Comparison of ENCODE assay signal across 22 cellular contexts in genomic region chr1:17957588-17958267, GRCh38.
DNase-seq lines count a peak whose midpoint lies in the region; ATAC-seq, FAIRE-seq and TF ChIP-seq lines count a peak whose summit lies in the region.
"Had no signal": no experiment of that assay in that cellular context is flagged by ENCODE, and none has a peak within 500 bp of the region (broad histone marks: within the 10 kb centered on the region; RNA-seq: fewer than 3 reads in every experiment).

No MANE protein-coding gene starts in this region.

- H4K20me1 ChIP-seq in HepG2 (ENCODE audit: insufficient read depth, low read length) = no peaks in the 10 kb centered on the region

- H3K4me2 ChIP-seq in HepG2 (ENCODE audit: low read depth, low read length) = no peak overlapping the region

- ATAC-seq in HepG2 = no peak
- no peak for ATAC-seq in right lobe of liver
- ATAC-seq in mucosa of descending colon = no peak
- ATAC-seq in omental fat pad (ENCODE audit: low FRiP score) = no peak
- ATAC-seq: activated T-helper 17 cell treated with anti-CD3 and anti-CD28 coated beads, Interleukin-2, amount 50 U/mL, for 72 hours; left lung; stimulated activated naive CD8-positive, alpha-beta T cell treated with anti-CD3 and anti-CD28 coated beads, Interleukin-15, amount 100 ng/mL, for 72 hours had no signal

- TF ChIP-seq CTCF in HepG2 (CRISPR knock-in tag; IDR thresholded peaks at IDR 0.05) (no peak), right lobe of liver (IDR thresholded peaks at IDR 0.05) (no peak), epithelial cell of esophagus (IDR thresholded peaks at IDR 0.05; ENCODE audit: insufficient read depth, low read depth, low read length, missing control alignments) (no peak), mucosa of descending colon (IDR thresholded peaks at IDR 0.05) (no peak), omental fat pad (IDR thresholded peaks at IDR 0.05) (no peak)

- H3K27me3 ChIP-seq in HepG2 (ENCODE audit: control insufficient read depth in 1 of 2, insufficient read depth in 2 of 2, low read length in 2 of 2) = peaks cover 0 to 14% of the 10 kb centered on the region in 2 experiments; a peak in 3 of 5 replicates
- no peaks in the 10 kb centered on the region for H3K27me3 ChIP-seq in right lobe of liver
- H3K27me3 ChIP-seq: brain microvascular endothelial cell had no signal

- DNase-seq in HepG2 (ENCODE audit: low spot score) (no peak), right lobe of liver (no peak), NCI-H1105 (lab: John Stamatoyannopoulos, UW) (peak; percentile 64), epithelial cell of esophagus (ENCODE audit: low read depth) (peak; percentile 32), HK-2 (ENCODE audit: unreplicated experiment) (no peak), mucosa of descending colon (no peak), omental fat pad (ENCODE audit: low spot score) (no peak)
- DNase-seq: activated CD4-positive, alpha-beta T cell treated with anti-CD3 and anti-CD28 coated beads, Interleukin-2, amount 10 ng/mL, durations not matched to agents 24 days and 14 days; brain microvascular endothelial cell; HFFc6; immature natural killer cell; left lung; NCI-H2081; psoas muscle; SHP77 treated with DMSO at 0.1 percent for 48 hours; spleen; stimulated activated CD4-positive, alpha-beta T cell treated with anti-CD3 and anti-CD28 coated beads, Interleukin-4, amount 100 ng/mL, for 24 hours; stimulated activated naive CD8-positive, alpha-beta T cell treated with anti-CD3 and anti-CD28 coated beads, Interleukin-15, amount 100 ng/mL, for 72 hours; T-cell; trophoblast cell had no signal

- no peaks in the 10 kb centered on the region for H3K79me2 ChIP-seq in HepG2 (ENCODE audit: insufficient read depth, low read length)

- intact Hi-C loops in HepG2 (cut with micrococcal nuclease; ENCODE audit: unreplicated experiment) = no loop called here
- intact Hi-C loops in right lobe of liver (cut with DNase I) = no loop called here
- intact Hi-C loops in mucosa of descending colon (cut with DNase I, micrococcal nuclease) = no loop called here

- WGBS in HepG2 (ENCODE audit: low lambda C conversion rate) = 2% methylated on average over 9 of the region's 10 CpGs
- WGBS in right lobe of liver (ENCODE audit: insufficient coverage, low coverage, low lambda C conversion rate, missing lambda C conversion rate) = 58% methylated on average over 8 of the region's 10 CpGs

- no TSS peak for BruUV-seq in HepG2 (replicated peaks; lab: Mats Ljungman, UMichigan)

- FAIRE-seq in HepG2 (lab: Jason Lieb, UNC) = no peak

- H3K4me3 ChIP-seq in HepG2 (replicated peaks in 1 of 3; ENCODE audit: insufficient read depth in 1 of 3, low read depth in 2 of 3, low read length in 3 of 3) = no peak overlapping the region
- H3K4me3 ChIP-seq in right lobe of liver = no peak overlapping the region
- H3K4me3 ChIP-seq in epithelial cell of esophagus (ENCODE audit: low read length) = no peak overlapping the region
- H3K4me3 ChIP-seq in mucosa of descending colon = no peak overlapping the region
- H3K4me3 ChIP-seq: coronary artery, left lung, psoas muscle, spleen had no signal

- CTCF ChIA-PET in HepG2 (lab: Yijun Ruan, JAX; ENCODE audit: low intra/inter-chr PET ratio, low total read pairs) = no interaction called here

- H3K4me1 ChIP-seq in HepG2 (ENCODE audit: insufficient read depth, low read length) (no peaks in the 10 kb centered on the region), right lobe of liver (no peaks in the 10 kb centered on the region), mucosa of descending colon (ENCODE audit: low read depth) (no peaks in the 10 kb centered on the region)
- H3K4me1 ChIP-seq: left lung, psoas muscle, spleen had no signal

- H3K9ac ChIP-seq in HepG2 (ENCODE audit: insufficient read depth, low read depth, low read length) = no peak overlapping the region

- POLR2A ChIA-PET in HepG2 (lab: Yijun Ruan, JAX) = no interaction called here

- TF ChIP-seq RAD21 in HepG2 (CRISPR knock-in tag; IDR thresholded peaks at IDR 0.05) = no peak

- TF ChIP-seq POLR2A in HepG2 (IDR thresholded peaks at IDR 0.05; ENCODE audit: insufficient read depth in 1 of 2, low read depth in 2 of 2, low read length in 2 of 2) = no peak
- TF ChIP-seq POLR2A in right lobe of liver (IDR thresholded peaks at IDR 0.05) = no peak

- H3K36me3 ChIP-seq in HepG2 (replicated peaks in 1 of 2; ENCODE audit: control insufficient read depth in 1 of 2, insufficient read depth in 2 of 2, low read length in 2 of 2) (no peaks in the 10 kb centered on the region), right lobe of liver (no peaks in the 10 kb centered on the region), mucosa of descending colon (ENCODE audit: low read depth) (no peaks in the 10 kb centered on the region)
- H3K36me3 ChIP-seq: brain microvascular endothelial cell, left lung, spleen had no signal

- H2AFZ ChIP-seq in HepG2 (ENCODE audit: low read length) = no peak overlapping the region

- TF ChIP-seq EP300 in HepG2 (IDR thresholded peaks at IDR 0.05; ENCODE audit: low read depth in 2 of 2, low read length in 2 of 2) (no peak), HepG2 (CRISPR knock-in tag; IDR thresholded peaks at IDR 0.05; ENCODE audit: borderline replicate concordance) (no peak)

- in situ Hi-C loops in HepG2 (cut with HindIII; ENCODE audit: extremely low pct_ligation_motif_present, low pct_unique_long_range_greater_than_20kb) = no loop called here

- H3K27ac ChIP-seq in HepG2 (ENCODE audit: extremely low read length, insufficient read depth, low read length) = no peak overlapping the region
- H3K27ac ChIP-seq in right lobe of liver = no peak overlapping the region
- H3K27ac ChIP-seq: brain microvascular endothelial cell, left lung, psoas muscle, spleen had no signal

- H3K9me3 ChIP-seq in HepG2 (ENCODE audit: low read length) = no peaks in the 10 kb centered on the region
- H3K9me3 ChIP-seq in right lobe of liver = no peaks in the 10 kb centered on the region
- no peaks in the 10 kb centered on the region for H3K9me3 ChIP-seq in mucosa of descending colon
- H3K9me3 ChIP-seq: left lung, psoas muscle, spleen had no signal

TF ChIP-seq in HepG2, 621 proteins besides CTCF, POLR2A, EP300 and RAD21:
- TF ChIP-seq ZNF737 (CRISPR knock-in tag; IDR thresholded peaks at IDR 0.05; ENCODE audit: borderline replicate concordance) = no peak
- TF ChIP-seq CEBPB (IDR thresholded peaks at IDR 0.05; ENCODE audit: borderline replicate concordance, low read depth, low read length) = peak; percentile 47; the same call in 1 of the 2 replicates
TF ChIP-seq in HepG2: peak in this region for 1.

Comparison
In these comparisons a context has a peak if more than half of its experiments do, and no peak if none do; other contexts are left out.
1. DNase-seq: peak in NCI-H1105 (single experiment) and epithelial cell of esophagus (single experiment); none in HepG2 (single experiment), right lobe of liver (0 of 3), HK-2 (single experiment), mucosa of descending colon (0 of 3) and omental fat pad (single experiment).